1 cellular context compared by ENCODE assay signal in genomic region chr20:1417790-1418189, GRCh38.
TF ChIP-seq lines count a peak whose summit lies in the region.

No MANE protein-coding gene starts in this region.

TF ChIP-seq in HepG2, 621 proteins besides CTCF, POLR2A, EP300 and RAD21:
- no peak for TF ChIP-seq HNRNPLL (IDR thresholded peaks at IDR 0.05; ENCODE audit: low read depth, low read length, poor library complexity, severe bottlenecking)
- TF ChIP-seq ZNF768 (CRISPR knock-in tag; IDR thresholded peaks at IDR 0.05), result peak; percentile 94
